ENCODE assay signal across 1 cellular context in the genomic region with DNA sequence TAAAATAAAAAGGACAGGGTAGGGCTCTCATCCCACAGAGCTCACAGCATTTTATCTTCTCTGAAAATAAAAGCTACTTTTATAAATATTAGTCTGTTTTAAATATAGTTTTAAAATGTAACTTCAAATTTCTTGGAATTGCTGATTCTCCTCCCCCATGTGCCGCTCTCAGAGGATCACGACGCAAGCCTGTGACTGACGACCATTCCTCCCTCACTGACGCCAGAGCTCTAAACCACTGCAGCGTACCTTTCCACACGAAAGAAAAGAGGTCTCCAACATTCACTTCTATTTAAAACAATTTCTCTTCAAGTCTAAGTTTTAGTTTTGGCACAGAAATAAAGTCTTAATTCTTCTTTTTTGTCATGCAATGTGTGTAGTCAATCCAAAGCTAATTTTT.
TF ChIP-seq lines count a peak whose summit lies in the region.

No MANE protein-coding gene starts in this region.

TF ChIP-seq in GM23338, 12 proteins besides CTCF, POLR2A, EP300 and RAD21:
- TF ChIP-seq, protein P1, sequence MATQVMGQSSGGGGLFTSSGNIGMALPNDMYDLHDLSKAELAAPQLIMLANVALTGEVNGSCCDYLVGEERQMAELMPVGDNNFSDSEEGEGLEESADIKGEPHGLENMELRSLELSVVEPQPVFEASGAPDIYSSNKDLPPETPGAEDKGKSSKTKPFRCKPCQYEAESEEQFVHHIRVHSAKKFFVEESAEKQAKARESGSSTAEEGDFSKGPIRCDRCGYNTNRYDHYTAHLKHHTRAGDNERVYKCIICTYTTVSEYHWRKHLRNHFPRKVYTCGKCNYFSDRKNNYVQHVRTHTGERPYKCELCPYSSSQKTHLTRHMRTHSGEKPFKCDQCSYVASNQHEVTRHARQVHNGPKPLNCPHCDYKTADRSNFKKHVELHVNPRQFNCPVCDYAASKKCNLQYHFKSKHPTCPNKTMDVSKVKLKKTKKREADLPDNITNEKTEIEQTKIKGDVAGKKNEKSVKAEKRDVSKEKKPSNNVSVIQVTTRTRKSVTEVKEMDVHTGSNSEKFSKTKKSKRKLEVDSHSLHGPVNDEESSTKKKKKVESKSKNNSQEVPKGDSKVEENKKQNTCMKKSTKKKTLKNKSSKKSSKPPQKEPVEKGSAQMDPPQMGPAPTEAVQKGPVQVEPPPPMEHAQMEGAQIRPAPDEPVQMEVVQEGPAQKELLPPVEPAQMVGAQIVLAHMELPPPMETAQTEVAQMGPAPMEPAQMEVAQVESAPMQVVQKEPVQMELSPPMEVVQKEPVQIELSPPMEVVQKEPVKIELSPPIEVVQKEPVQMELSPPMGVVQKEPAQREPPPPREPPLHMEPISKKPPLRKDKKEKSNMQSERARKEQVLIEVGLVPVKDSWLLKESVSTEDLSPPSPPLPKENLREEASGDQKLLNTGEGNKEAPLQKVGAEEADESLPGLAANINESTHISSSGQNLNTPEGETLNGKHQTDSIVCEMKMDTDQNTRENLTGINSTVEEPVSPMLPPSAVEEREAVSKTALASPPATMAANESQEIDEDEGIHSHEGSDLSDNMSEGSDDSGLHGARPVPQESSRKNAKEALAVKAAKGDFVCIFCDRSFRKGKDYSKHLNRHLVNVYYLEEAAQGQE (IDR thresholded peaks at IDR 0.05; ENCODE audit: unreplicated experiment) = no peak
- TF ChIP-seq STAT1 (IDR thresholded peaks at IDR 0.05; ENCODE audit: unreplicated experiment) (no peak), ETS1 (IDR thresholded peaks at IDR 0.05) (no peak), EZH2 (IDR thresholded peaks at IDR 0.05; ENCODE audit: low read depth, unreplicated experiment) (no peak), ZNF331 (CRISPR knock-in tag; IDR thresholded peaks at IDR 0.05; ENCODE audit: low read depth) (no peak), NANOG (IDR thresholded peaks at IDR 0.05; ENCODE audit: borderline replicate concordance) (no peak), CREB1 (CRISPR knock-in tag; IDR thresholded peaks at IDR 0.05; ENCODE audit: low read depth) (no peak)
- TF ChIP-seq, protein P2, sequence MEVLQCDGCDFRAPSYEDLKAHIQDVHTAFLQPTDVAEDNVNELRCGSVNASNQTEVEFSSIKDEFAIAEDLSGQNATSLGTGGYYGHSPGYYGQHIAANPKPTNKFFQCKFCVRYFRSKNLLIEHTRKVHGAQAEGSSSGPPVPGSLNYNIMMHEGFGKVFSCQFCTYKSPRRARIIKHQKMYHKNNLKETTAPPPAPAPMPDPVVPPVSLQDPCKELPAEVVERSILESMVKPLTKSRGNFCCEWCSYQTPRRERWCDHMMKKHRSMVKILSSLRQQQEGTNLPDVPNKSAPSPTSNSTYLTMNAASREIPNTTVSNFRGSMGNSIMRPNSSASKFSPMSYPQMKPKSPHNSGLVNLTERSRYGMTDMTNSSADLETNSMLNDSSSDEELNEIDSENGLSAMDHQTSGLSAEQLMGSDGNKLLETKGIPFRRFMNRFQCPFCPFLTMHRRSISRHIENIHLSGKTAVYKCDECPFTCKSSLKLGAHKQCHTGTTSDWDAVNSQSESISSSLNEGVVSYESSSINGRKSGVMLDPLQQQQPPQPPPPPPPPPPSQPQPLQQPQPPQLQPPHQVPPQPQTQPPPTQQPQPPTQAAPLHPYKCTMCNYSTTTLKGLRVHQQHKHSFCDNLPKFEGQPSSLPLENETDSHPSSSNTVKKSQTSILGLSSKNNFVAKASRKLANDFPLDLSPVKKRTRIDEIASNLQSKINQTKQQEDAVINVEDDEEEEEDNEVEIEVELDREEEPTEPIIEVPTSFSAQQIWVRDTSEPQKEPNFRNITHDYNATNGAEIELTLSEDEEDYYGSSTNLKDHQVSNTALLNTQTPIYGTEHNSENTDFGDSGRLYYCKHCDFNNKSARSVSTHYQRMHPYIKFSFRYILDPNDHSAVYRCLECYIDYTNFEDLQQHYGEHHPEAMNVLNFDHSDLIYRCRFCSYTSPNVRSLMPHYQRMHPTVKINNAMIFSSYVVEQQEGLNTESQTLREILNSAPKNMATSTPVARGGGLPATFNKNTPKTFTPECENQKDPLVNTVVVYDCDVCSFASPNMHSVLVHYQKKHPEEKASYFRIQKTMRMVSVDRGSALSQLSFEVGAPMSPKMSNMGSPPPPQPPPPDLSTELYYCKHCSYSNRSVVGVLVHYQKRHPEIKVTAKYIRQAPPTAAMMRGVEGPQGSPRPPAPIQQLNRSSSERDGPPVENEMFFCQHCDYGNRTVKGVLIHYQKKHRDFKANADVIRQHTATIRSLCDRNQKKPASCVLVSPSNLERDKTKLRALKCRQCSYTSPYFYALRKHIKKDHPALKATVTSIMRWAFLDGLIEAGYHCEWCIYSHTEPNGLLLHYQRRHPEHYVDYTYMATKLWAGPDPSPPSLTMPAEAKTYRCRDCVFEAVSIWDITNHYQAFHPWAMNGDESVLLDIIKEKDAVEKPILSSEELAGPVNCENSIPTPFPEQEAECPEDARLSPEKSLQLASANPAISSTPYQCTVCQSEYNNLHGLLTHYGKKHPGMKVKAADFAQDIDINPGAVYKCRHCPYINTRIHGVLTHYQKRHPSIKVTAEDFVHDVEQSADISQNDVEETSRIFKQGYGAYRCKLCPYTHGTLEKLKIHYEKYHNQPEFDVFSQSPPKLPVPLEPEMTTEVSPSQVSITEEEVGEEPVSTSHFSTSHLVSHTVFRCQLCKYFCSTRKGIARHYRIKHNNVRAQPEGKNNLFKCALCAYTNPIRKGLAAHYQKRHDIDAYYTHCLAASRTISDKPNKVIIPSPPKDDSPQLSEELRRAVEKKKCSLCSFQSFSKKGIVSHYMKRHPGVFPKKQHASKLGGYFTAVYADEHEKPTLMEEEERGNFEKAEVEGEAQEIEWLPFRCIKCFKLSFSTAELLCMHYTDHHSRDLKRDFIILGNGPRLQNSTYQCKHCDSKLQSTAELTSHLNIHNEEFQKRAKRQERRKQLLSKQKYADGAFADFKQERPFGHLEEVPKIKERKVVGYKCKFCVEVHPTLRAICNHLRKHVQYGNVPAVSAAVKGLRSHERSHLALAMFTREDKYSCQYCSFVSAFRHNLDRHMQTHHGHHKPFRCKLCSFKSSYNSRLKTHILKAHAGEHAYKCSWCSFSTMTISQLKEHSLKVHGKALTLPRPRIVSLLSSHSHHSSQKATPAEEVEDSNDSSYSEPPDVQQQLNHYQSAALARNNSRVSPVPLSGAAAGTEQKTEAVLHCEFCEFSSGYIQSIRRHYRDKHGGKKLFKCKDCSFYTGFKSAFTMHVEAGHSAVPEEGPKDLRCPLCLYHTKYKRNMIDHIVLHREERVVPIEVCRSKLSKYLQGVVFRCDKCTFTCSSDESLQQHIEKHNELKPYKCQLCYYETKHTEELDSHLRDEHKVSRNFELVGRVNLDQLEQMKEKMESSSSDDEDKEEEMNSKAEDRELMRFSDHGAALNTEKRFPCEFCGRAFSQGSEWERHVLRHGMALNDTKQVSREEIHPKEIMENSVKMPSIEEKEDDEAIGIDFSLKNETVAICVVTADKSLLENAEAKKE (CRISPR knock-in tag; IDR thresholded peaks at IDR 0.05) = no peak
TF ChIP-seq in GM23338: peak in this region for 0.
